24 cellular contexts compared by ENCODE assay signal in the genomic region with DNA sequence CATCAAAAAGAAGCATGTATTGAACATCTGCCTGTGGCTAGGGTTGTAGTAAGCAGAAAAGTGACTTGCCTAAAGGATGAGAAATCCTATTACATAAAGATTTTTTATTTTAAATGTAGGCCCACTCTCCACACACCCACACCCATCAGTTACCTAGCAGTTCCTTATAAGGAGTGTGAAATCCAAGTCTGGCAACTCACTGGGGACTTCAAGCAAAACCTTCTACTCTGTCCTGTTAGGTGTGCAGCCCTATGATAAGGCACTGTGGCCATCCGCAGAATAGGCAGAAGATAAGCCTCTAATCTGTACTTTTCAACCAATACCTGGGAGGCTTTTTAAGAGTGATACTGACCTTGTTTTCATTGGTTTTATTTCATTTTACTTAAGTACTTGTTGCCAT. TPM values are rescaled to one million over a fixed set of nuclear protein-coding genes. Genes with fewer than 3 reads are reported as not detected.
DNase-seq lines count a peak whose midpoint lies in the region; ATAC-seq, FAIRE-seq and TF ChIP-seq lines count a peak whose summit lies in the region.
"Had no signal": no experiment of that assay in that cellular context is flagged by ENCODE, and none has a peak within 500 bp of the region (broad histone marks: within the 10 kb centered on the region; RNA-seq: fewer than 3 reads in every experiment).

No MANE protein-coding gene starts in this region.

- H3K4me1 ChIP-seq in A549 = no peaks in the 10 kb centered on the region
- H3K4me1 ChIP-seq in K562 (replicated peaks in 1 of 2; ENCODE audit: control insufficient read depth in 2 of 2, insufficient read depth in 2 of 2, low read length in 2 of 2) = peaks cover 0 to 3% of the 10 kb centered on the region in 2 experiments; a peak in 2 of 5 replicates
- peaks cover 0 to 67% (median 23%) of the 10 kb centered on the region in 4 donors for H3K4me1 ChIP-seq in tibial artery
- H3K4me1 ChIP-seq in ascending aorta = peaks cover 0 to 9% of the 10 kb centered on the region in 2 donors
- H3K4me1 ChIP-seq in right cardiac atrium (ENCODE audit: control insufficient read depth, insufficient read depth, low read length) = peaks cover 20% of the 10 kb centered on the region
- H3K4me1 ChIP-seq: BE2C had no signal

- no peaks in the 10 kb centered on the region for H3K36me3 ChIP-seq in K562 (ENCODE audit: control insufficient read depth, insufficient read depth, low read length)
- no peaks in the 10 kb centered on the region for H3K36me3 ChIP-seq in tibial artery
- no peaks in the 10 kb centered on the region for H3K36me3 ChIP-seq in ascending aorta
- H3K36me3 ChIP-seq: BE2C, BLaER1 had no signal

- H3K9me1 ChIP-seq in K562 (ENCODE audit: control insufficient read depth, insufficient read depth, low read length) = no peaks in the 10 kb centered on the region

- TF ChIP-seq EP300 in A549 (IDR thresholded peaks at IDR 0.05) (no peak), K562 (IDR thresholded peaks at IDR 0.05; ENCODE audit: low read length) (no peak)

- in situ Hi-C loops in K562 (cut with MboI) = no loop called here

- H2AFZ ChIP-seq in K562 (ENCODE audit: low read depth, low read length) = no peak overlapping the region

- intact Hi-C loops in K562 (cut with micrococcal nuclease) (no loop called here), dorsolateral prefrontal cortex (cut with DNase I) (loop anchor here (5.0 to 10.0 kb wide), 5 partner anchors 37 to 123 kb away; partner anchors contain the start of gene TJP1 (in 2 of the 2)), tibial artery (cut with DNase I; ENCODE audit: low total_unique reads) (loop anchor here (5.0 kb wide), 1 partner anchor 53 kb away; the partner anchor contains the start of gene TJP1), ascending aorta (cut with DNase I) (no loop called here), right cardiac atrium (cut with DNase I) (no loop called here)

- CTCF ChIA-PET in A549 (lab: Yijun Ruan, JAX) = interaction anchor here (1.1 kb wide), 1 partner anchor 51 kb away, joined by 6 read pairs; no protein-coding TSS in a partner anchor
- CTCF ChIA-PET in K562 (lab: Yijun Ruan, JAX; ENCODE audit: low intra/inter-chr PET ratio) = no interaction called here

- H3K27ac ChIP-seq in A549 (no peak overlapping the region), K562 (ENCODE audit: extremely low read depth, low read depth, low read length) (no peak overlapping the region), dorsolateral prefrontal cortex (peak overlapping the region in 44 of 59 donors; percentile 6 to 94 (median 86)), tibial artery (peak overlapping the region; percentile 88 to 89), ascending aorta (no peak overlapping the region), right cardiac atrium (ENCODE audit: low read length) (no peak overlapping the region)
- H3K27ac ChIP-seq: 22Rv1, BLaER1 had no signal

- DNase-seq in A549 (ENCODE audit: low read depth in 1 of 2, low spot score in 1 of 2) = no peak
- peak in 2 of 4 experiments; percentile 34 to 39 for DNase-seq in K562 (ENCODE audit: extremely low read depth in 1 of 4, low spot score in 3 of 4)
- DNase-seq in dorsolateral prefrontal cortex = no peak
- no peak for DNase-seq in tibial artery
- no peak for DNase-seq in ascending aorta (ENCODE audit: low spot score in 2 of 2)
- DNase-seq in right cardiac atrium = no peak
- DNase-seq: ACHN; BE2C; C1 segment of cervical spinal cord; CD4-positive, alpha-beta memory T cell; CD4-positive, CD25-positive, alpha-beta regulatory T cell; CD8-positive, alpha-beta memory T cell; COR-L47; DMS 273 treated with DMSO at 0.1 percent for 48 hours; DMS153; DMS53; DMS79; DND-41; GF-D8 had no signal

- H3K27me3 ChIP-seq in K562 (ENCODE audit: control insufficient read depth in 2 of 2, insufficient read depth in 2 of 2, low read length in 2 of 2) (peaks cover 40 to 41% of the 10 kb centered on the region in 2 experiments), dorsolateral prefrontal cortex (no peaks in the 10 kb centered on the region), tibial artery (no peaks in the 10 kb centered on the region), ascending aorta (no peaks in the 10 kb centered on the region), right cardiac atrium (ENCODE audit: control insufficient read depth, insufficient read depth) (no peaks in the 10 kb centered on the region)
- H3K27me3 ChIP-seq: BLaER1 had no signal

- ATAC-seq in A549 (no peak), K562 (peak; percentile 65), GM18868 (IDR thresholded peaks at IDR 0.05; ENCODE audit: unreplicated experiment) (no peak), right cardiac atrium (no peak)

- H3K9ac ChIP-seq in K562 (ENCODE audit: insufficient read depth in 1 of 2, low read depth in 2 of 2, low read length in 2 of 2) = no peak overlapping the region
- H3K9ac ChIP-seq: BLaER1 had no signal

- TF ChIP-seq RAD21 in A549 (conservative IDR thresholded peaks at IDR 0.05 in 1 of 2, IDR thresholded peaks at IDR 0.05 in 1 of 2) = no peak
- no peak for TF ChIP-seq RAD21 in K562 (CRISPR knock-in tag; conservative IDR thresholded peaks at IDR 0.05 in 1 of 2, IDR thresholded peaks at IDR 0.05 in 1 of 2)

- H3K4me3 ChIP-seq in A549 (no peak overlapping the region), K562 (no peak overlapping the region), dorsolateral prefrontal cortex (no peak overlapping the region), tibial artery (no peak overlapping the region), ascending aorta (no peak overlapping the region), right cardiac atrium (ENCODE audit: low read length) (no peak overlapping the region)
- H3K4me3 ChIP-seq: BLaER1 had no signal

- FAIRE-seq in A549 (lab: Jason Lieb, UNC) = peak; percentile 51
- FAIRE-seq in K562 (lab: Jason Lieb, UNC) = no peak
- FAIRE-seq: GM12891 had no signal

- TF ChIP-seq CTCF in A549 (IDR thresholded peaks at IDR 0.05) (no peak), K562 (IDR thresholded peaks at IDR 0.05 in 2 of 3, conservative IDR thresholded peaks at IDR 0.05 in 1 of 3; ENCODE audit: insufficient read depth in 2 of 3, low read depth in 1 of 3, low read length in 3 of 3) (no peak), dorsolateral prefrontal cortex (IDR thresholded peaks at IDR 0.05 in 54 of 56, conservative IDR thresholded peaks at IDR 0.05 in 2 of 56; ENCODE audit: low read depth in 1 of 56, partially characterized antibody in 56 of 56) (no peak), tibial artery (IDR thresholded peaks at IDR 0.05) (no peak), ascending aorta (IDR thresholded peaks at IDR 0.05) (no peak)

- 93% methylated on average over 1 of the region's 1 CpG for WGBS in A549 (ENCODE audit: missing lambda C conversion rate)
- 0% methylated on average over 1 of the region's 1 CpG for WGBS in K562 (ENCODE audit: insufficient coverage, low coverage, missing lambda C conversion rate)
- 73% methylated on average over 1 of the region's 1 CpG for WGBS in right cardiac atrium

- POLR2A ChIA-PET in A549 (lab: Yijun Ruan, JAX) = no interaction called here
- POLR2A ChIA-PET in K562 (lab: Yijun Ruan, JAX) = no interaction called here

- no peaks in the 10 kb centered on the region for H3K79me2 ChIP-seq in K562 (ENCODE audit: control insufficient read depth, insufficient read depth, low read length)

- no TSS peak for BruUV-seq in K562 (replicated peaks; lab: Mats Ljungman, UMichigan)

- TF ChIP-seq POLR2A in A549 (IDR thresholded peaks at IDR 0.05; ENCODE audit: low read length) = no peak
- TF ChIP-seq POLR2A in K562 (conservative IDR thresholded peaks at IDR 0.05) = no peak

- no peaks in the 10 kb centered on the region for H3K9me3 ChIP-seq in A549
- H3K9me3 ChIP-seq in K562 (replicated peaks; ENCODE audit: control insufficient read depth, insufficient read depth, low read depth, low read length) = no peaks in the 10 kb centered on the region
- no peaks in the 10 kb centered on the region for H3K9me3 ChIP-seq in tibial artery
- H3K9me3 ChIP-seq in ascending aorta = no peaks in the 10 kb centered on the region
- no peaks in the 10 kb centered on the region for H3K9me3 ChIP-seq in right cardiac atrium (ENCODE audit: control insufficient read depth, low read length)
- H3K9me3 ChIP-seq: BE2C, BLaER1 had no signal

- no peaks in the 10 kb centered on the region for H4K20me1 ChIP-seq in K562 (replicated peaks; ENCODE audit: control insufficient read depth, insufficient read depth, low read length)
- H4K20me1 ChIP-seq: BLaER1 had no signal

- no peak overlapping the region for H3K4me2 ChIP-seq in A549
- no peak overlapping the region for H3K4me2 ChIP-seq in K562 (ENCODE audit: insufficient read depth, low read length)
- H3K4me2 ChIP-seq: BLaER1 had no signal

TF ChIP-seq in K562, 482 proteins besides CTCF, POLR2A, EP300 and RAD21 (continues in another document):
- TF ChIP-seq ZNF76 (CRISPR knock-in tag; IDR thresholded peaks at IDR 0.05; ENCODE audit: borderline replicate concordance) (no peak), TCF3 (CRISPR knock-in tag; IDR thresholded peaks at IDR 0.05) (peak; percentile 47)

RNA-seq across cellular contexts. Expression of gene TJP1, which starts 52.7 kb away (rescaled TPM):
- 158 and 179 TPM in 2 replicates for polyA plus RNA-seq in A549 (2011; rRNA removed)
- polyA plus RNA-seq in A549 (2012; cell fraction: cytosol; rRNA removed) = 40.7 and 44.6 TPM in 2 replicates
- polyA plus RNA-seq in A549 (2012; cell fraction: nucleus; rRNA removed) = 35.6 and 48.6 TPM in 2 replicates
- 55.0 to 60.6 TPM (median 60.3 TPM) in 3 replicates for polyA plus RNA-seq in A549 (2017; fragmentation: RNase III; extraction: RNeasy Plus Mini Kit Qiagen cat#74134 plus additional on column Dnase treatment)
- polyA minus RNA-seq in A549 (2011; rRNA and poly(A)+ RNA removed) = 136 and 137 TPM in 2 replicates
- total RNA-seq in K562 (2011; cell fraction: chromatin; rRNA removed; ENCODE audit: low replicate concordance) = 51.1 and 121 TPM in 2 replicates
- total RNA-seq in K562 (2011; cell fraction: nucleolus; rRNA removed) = 21.2 and 25.1 TPM in 2 replicates
- 47.7 and 51.7 TPM in 2 replicates for total RNA-seq in K562 (2011; cell fraction: nucleoplasm; rRNA removed)
- 16.3 and 18.7 TPM in 2 replicates for total RNA-seq in K562 (2014; rRNA removed)
- total RNA-seq in K562 (2014; rRNA removed; fragmentation: Illumina TruSeq; extraction: Trizol) = 30.7 and 31.2 TPM in 2 replicates
- total RNA-seq in K562 (2015; rRNA removed; fragmentation: Illumina TruSeq; extraction: Trizol) = 28.0 and 30.5 TPM in 2 replicates
- total RNA-seq in K562 (2021) = 34.6 and 39.3 TPM in 2 replicates
- 29.7 and 30.0 TPM in 2 replicates for polyA plus RNA-seq in K562 (2011; rRNA removed)
- 15.3 and 18.0 TPM in 2 replicates for polyA plus RNA-seq in K562 (2011; cell fraction: cytosol; rRNA removed)
- polyA plus RNA-seq in K562 (2011; cell fraction: nucleus; rRNA removed) = 24.3 and 24.7 TPM in 2 replicates
- polyA plus RNA-seq in K562 (2012) = 14.0 and 17.1 TPM in 2 replicates
- polyA plus RNA-seq in K562 (2014; fragmentation: Illumina TruSeq; extraction: Trizol) = 26.4 and 29.1 TPM in 2 replicates
- 10 to 100 TPM in 1 of 2 experiments, 1 to 10 TPM in 1; 9.1 to 25.6 TPM for polyA plus RNA-seq in K562 (2014; fragmentation: Nextera tagmentation; extraction: Ambion mirVana)
- 27.8 and 28.5 TPM in 2 replicates for polyA plus RNA-seq in K562 (2014; rRNA removed)
- 68.2 and 70.3 TPM in 2 replicates for polyA minus RNA-seq in K562 (2011; rRNA and poly(A)+ RNA removed)
- polyA minus RNA-seq in K562 (2011; cell fraction: cytosol; rRNA and poly(A)+ RNA removed) = 26.6 and 28.8 TPM in 2 replicates
- polyA minus RNA-seq in K562 (2011; cell fraction: nucleus; rRNA and poly(A)+ RNA removed) = 28.5 and 37.9 TPM in 2 replicates
- total RNA-seq in dorsolateral prefrontal cortex = 100 to 1,000 TPM; 129 to 405 (median 201) TPM
- 90.0 TPM for total RNA-seq in ascending aorta
- 100 to 1,000 TPM; 118 to 131 (median 120) TPM for total RNA-seq in right cardiac atrium
- polyA plus RNA-seq in right cardiac atrium = 36.6 TPM
- total RNA-seq: CD4-positive, alpha-beta memory T cell; CD4-positive, CD25-positive, alpha-beta regulatory T cell; CD8-positive, alpha-beta memory T cell had no signal
- polyA plus RNA-seq: CD14-positive monocyte; CD4-positive, alpha-beta memory T cell; CD8-positive, alpha-beta memory T cell had no signal

Comparison
In these comparisons a context has a peak if more than half of its experiments do, and no peak if none do; other contexts are left out.
1. H3K27ac ChIP-seq: peak in dorsolateral prefrontal cortex (44 of 59) and tibial artery (2 of 2); none in A549 (0 of 2), K562 (single experiment), ascending aorta (0 of 2) and right cardiac atrium (single experiment).
2. intact Hi-C loops: an anchor here in dorsolateral prefrontal cortex (5.0 to 10.0 kb wide) and tibial artery (5.0 kb wide); none called in K562, ascending aorta and right cardiac atrium.
3. Of the 35 proteins assayed by ChIP-seq in both K562 and A549: peak only in K562: KDM1A and RCOR1; only in A549: none; in both: none; in neither: 33.